ENCODE assay signal across 18 cellular contexts in the genomic region with DNA sequence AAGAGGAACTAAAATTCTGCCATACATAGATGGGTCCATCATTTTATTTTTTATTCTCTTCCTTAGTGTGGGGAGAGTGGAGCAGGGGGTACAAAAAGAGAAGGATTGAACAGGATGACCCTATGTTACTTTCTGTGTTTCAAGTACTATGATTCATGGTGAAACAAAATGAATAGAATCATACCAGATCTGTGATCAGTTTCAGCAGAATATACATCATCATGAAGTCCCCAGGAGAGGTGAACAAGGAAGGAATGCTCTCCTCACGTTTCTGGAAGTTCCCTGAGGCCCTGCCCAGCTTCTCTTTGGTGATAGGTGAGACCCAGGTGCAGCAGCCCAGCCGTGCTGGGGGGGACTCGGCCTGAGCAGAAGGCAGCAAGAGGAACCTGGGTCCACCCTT.
A peak's percentile ranks its signal among the peaks of the same experiment; 100 is the strongest.
DNase-seq lines count a peak whose midpoint lies in the region; ATAC-seq, FAIRE-seq and TF ChIP-seq lines count a peak whose summit lies in the region.
"Had no signal": no experiment of that assay in that cellular context is flagged by ENCODE, and none has a peak within 500 bp of the region (broad histone marks: within the 10 kb centered on the region; RNA-seq: fewer than 3 reads in every experiment).

No MANE protein-coding gene starts in this region.

- no peak overlapping the region for H3K4me2 ChIP-seq in A549

- no peaks in the 10 kb centered on the region for H3K9me3 ChIP-seq in A549
- H3K9me3 ChIP-seq in CD4-positive, CD25-positive, alpha-beta regulatory T cell (ENCODE audit: control insufficient read depth in 2 of 2, low read length in 2 of 2) = no peaks in the 10 kb centered on the region
- H3K9me3 ChIP-seq in kidney (ENCODE audit: control insufficient read depth in 1 of 2, low read length in 2 of 2) = no peaks in the 10 kb centered on the region
- H3K9me3 ChIP-seq in adrenal gland (replicated peaks in 1 of 3) = no peaks in the 10 kb centered on the region
- H3K9me3 ChIP-seq: SJSA1 had no signal

- no peaks in the 10 kb centered on the region for H3K36me3 ChIP-seq in CD4-positive, CD25-positive, alpha-beta regulatory T cell (ENCODE audit: control insufficient read depth, insufficient read depth, low read length)
- H3K36me3 ChIP-seq in kidney (ENCODE audit: control insufficient read depth in 1 of 2, insufficient read depth in 2 of 2, low read length in 2 of 2) (no peaks in the 10 kb centered on the region), adrenal gland (replicated peaks in 1 of 2) (no peaks in the 10 kb centered on the region)
- H3K36me3 ChIP-seq: SJSA1 had no signal

- peaks cover 14 to 52% (median 33%) of the 10 kb centered on the region in 4 donors for H3K4me1 Mint-ChIP-seq in CD4-positive, CD25-positive, alpha-beta regulatory T cell
- H3K4me1 Mint-ChIP-seq in activated T-helper 17 cell treated with anti-CD3 and anti-CD28 coated beads, Interleukin-2, amount 50 U/mL, for 72 hours = peaks cover 22% of the 10 kb centered on the region

- no peak for DNase-seq in A549 (ENCODE audit: low read depth in 1 of 2, low spot score in 1 of 2)
- DNase-seq in CD4-positive, CD25-positive, alpha-beta regulatory T cell = no peak
- DNase-seq in kidney = peak; percentile 22
- no peak for DNase-seq in NCI-H146 (lab: John Stamatoyannopoulos, UW)
- DNase-seq in adrenal gland = no peak
- no peak for DNase-seq in GDM1 (lab: John Stamatoyannopoulos, UW)
- DNase-seq in NCI-H1105 treated with DMSO at 0.1 percent for 48 hours (lab: John Stamatoyannopoulos, UW) = no peak
- DNase-seq: CD8-positive, alpha-beta T cell; DMS79; NCI-H1417 treated with DMSO at 0.1 percent for 48 hours; NCI-H2029; NCI-H2171; PC-3 had no signal

- TF ChIP-seq EP300 in A549 (IDR thresholded peaks at IDR 0.05) = no peak

- no peak for ATAC-seq in A549
- ATAC-seq in CD4-positive, CD25-positive, alpha-beta regulatory T cell (ENCODE audit: low read depth in 2 of 2) = no peak
- ATAC-seq in activated T-helper 17 cell treated with anti-CD3 and anti-CD28 coated beads, Interleukin-2, amount 50 U/mL, for 72 hours (replicated peaks) = peak; percentile 53
- ATAC-seq: CD8-positive, alpha-beta T cell; HCT116 had no signal

- H3K4me1 ChIP-seq in A549 = peaks cover 55% of the 10 kb centered on the region
- peaks cover 30% of the 10 kb centered on the region for H3K4me1 ChIP-seq in CD4-positive, CD25-positive, alpha-beta regulatory T cell (ENCODE audit: control insufficient read depth, insufficient read depth, low read length, poor library complexity, severe bottlenecking)
- H3K4me1 ChIP-seq in kidney (ENCODE audit: control insufficient read depth in 1 of 2, insufficient read depth in 1 of 2, low read depth in 1 of 2, low read length in 2 of 2) = no peaks in the 10 kb centered on the region
- H3K4me1 ChIP-seq in adrenal gland (replicated peaks in 1 of 2) = no peaks in the 10 kb centered on the region

- TF ChIP-seq POLR2A in A549 (IDR thresholded peaks at IDR 0.05; ENCODE audit: low read length) (no peak), adrenal gland (IDR thresholded peaks at IDR 0.05) (no peak)

- WGBS in A549 (ENCODE audit: missing lambda C conversion rate) = 69% methylated on average over 3 of the region's 3 CpGs
- WGBS in adrenal gland, 4 donors = 57 to 68% (median 60%) methylated on average over 3 of the region's 3 CpGs

- H3K27ac Mint-ChIP-seq in CD4-positive, CD25-positive, alpha-beta regulatory T cell = peak overlapping the region in 2 of 3 donors; percentile 46 to 65
- peak overlapping the region; percentile 10 for H3K27ac Mint-ChIP-seq in activated T-helper 17 cell treated with anti-CD3 and anti-CD28 coated beads, Interleukin-2, amount 50 U/mL, for 72 hours
- H3K27ac Mint-ChIP-seq: B cell; CD8-positive, alpha-beta T cell had no signal

- H3K36me3 Mint-ChIP-seq in CD4-positive, CD25-positive, alpha-beta regulatory T cell = no peaks in the 10 kb centered on the region
- no peaks in the 10 kb centered on the region for H3K36me3 Mint-ChIP-seq in activated T-helper 17 cell treated with anti-CD3 and anti-CD28 coated beads, Interleukin-2, amount 50 U/mL, for 72 hours (ENCODE audit: low read depth)
- H3K36me3 Mint-ChIP-seq: CD8-positive, alpha-beta T cell had no signal

- CTCF ChIA-PET in A549 (lab: Yijun Ruan, JAX) = no interaction called here

- H3K27me3 ChIP-seq in CD4-positive, CD25-positive, alpha-beta regulatory T cell (ENCODE audit: control insufficient read depth, insufficient read depth, low read length) = no peaks in the 10 kb centered on the region
- H3K27me3 ChIP-seq in adrenal gland = no peaks in the 10 kb centered on the region
- H3K27me3 ChIP-seq: SJSA1 had no signal

- POLR2A ChIA-PET in A549 (lab: Yijun Ruan, JAX) = no interaction called here

- intact Hi-C loops in kidney (cut with DNase I) = no loop called here
- intact Hi-C loops in adrenal gland (cut with DNase I) = no loop called here

- no peak for FAIRE-seq in A549 (lab: Jason Lieb, UNC)
- FAIRE-seq in kidney (lab: Jason Lieb, UNC) = no peak
- FAIRE-seq: D721Med had no signal

- H3K27ac ChIP-seq in A549 (peak overlapping the region; percentile 19 to 76; a peak in 5 of 6 replicates), kidney (ENCODE audit: low read depth in 2 of 2, low read length in 2 of 2) (no peak overlapping the region), adrenal gland (no peak overlapping the region)
- H3K27ac ChIP-seq in CD4-positive, CD25-positive, alpha-beta regulatory T cell (ENCODE audit: insufficient read depth, low read length, poor library complexity, severe bottlenecking) = no peak overlapping the region
- H3K27ac ChIP-seq: SJSA1 had no signal

- no peak overlapping the region for H3K4me3 ChIP-seq in A549
- no peak overlapping the region for H3K4me3 ChIP-seq in CD4-positive, CD25-positive, alpha-beta regulatory T cell (ENCODE audit: low read depth, low read length)
- no peak overlapping the region for H3K4me3 ChIP-seq in kidney (ENCODE audit: low read length in 2 of 2)
- H3K4me3 ChIP-seq in adrenal gland = no peak overlapping the region
- H3K4me3 ChIP-seq: SJSA1 had no signal

- H3K9me3 Mint-ChIP-seq in CD4-positive, CD25-positive, alpha-beta regulatory T cell = no peaks in the 10 kb centered on the region
- no peaks in the 10 kb centered on the region for H3K9me3 Mint-ChIP-seq in activated T-helper 17 cell treated with anti-CD3 and anti-CD28 coated beads, Interleukin-2, amount 50 U/mL, for 72 hours
- H3K9me3 Mint-ChIP-seq: CD8-positive, alpha-beta T cell had no signal

- H3K9ac ChIP-seq in kidney (ENCODE audit: low read length in 2 of 2) = no peak overlapping the region

- TF ChIP-seq CTCF in A549 (IDR thresholded peaks at IDR 0.05) (no peak), kidney (IDR thresholded peaks at IDR 0.05; ENCODE audit: borderline replicate concordance, extremely low read depth, insufficient read depth) (no peak), adrenal gland (IDR thresholded peaks at IDR 0.05) (no peak)

- H3K4me3 Mint-ChIP-seq in CD4-positive, CD25-positive, alpha-beta regulatory T cell = no peak overlapping the region
- H3K4me3 Mint-ChIP-seq in activated T-helper 17 cell treated with anti-CD3 and anti-CD28 coated beads, Interleukin-2, amount 50 U/mL, for 72 hours = no peak overlapping the region
- H3K4me3 Mint-ChIP-seq: B cell; CD8-positive, alpha-beta T cell had no signal

- TF ChIP-seq RAD21 in A549 (conservative IDR thresholded peaks at IDR 0.05 in 1 of 2, IDR thresholded peaks at IDR 0.05 in 1 of 2) = no peak

- H3K27me3 Mint-ChIP-seq in CD4-positive, CD25-positive, alpha-beta regulatory T cell = peaks cover 4% of the 10 kb centered on the region
- no peaks in the 10 kb centered on the region for H3K27me3 Mint-ChIP-seq in activated T-helper 17 cell treated with anti-CD3 and anti-CD28 coated beads, Interleukin-2, amount 50 U/mL, for 72 hours

TF ChIP-seq in A549, 52 proteins besides CTCF, POLR2A, EP300 and RAD21:
- TF ChIP-seq, protein P1, sequence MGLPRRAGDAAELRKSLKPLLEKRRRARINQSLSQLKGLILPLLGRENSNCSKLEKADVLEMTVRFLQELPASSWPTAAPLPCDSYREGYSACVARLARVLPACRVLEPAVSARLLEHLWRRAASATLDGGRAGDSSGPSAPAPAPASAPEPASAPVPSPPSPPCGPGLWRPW (IDR thresholded peaks at IDR 0.05) = no peak

Comparison
In these comparisons a context has a peak if more than half of its experiments do, and no peak if none do; other contexts are left out.
1. H3K27ac ChIP-seq: peak in A549 (2 of 2); none in CD4-positive, CD25-positive, alpha-beta regulatory T cell (single experiment), kidney (0 of 2) and adrenal gland (0 of 5).